ENCODE assay signal across 20 cellular contexts in genomic region chr11:102276302-102277182, GRCh38. TPM values are rescaled to one million over a fixed set of nuclear protein-coding genes. Genes with fewer than 3 reads are reported as not detected.
DNase-seq lines count a peak whose midpoint lies in the region; ATAC-seq and TF ChIP-seq lines count a peak whose summit lies in the region.
"Had no signal": no experiment of that assay in that cellular context is flagged by ENCODE, and none has a peak within 500 bp of the region (broad histone marks: within the 10 kb centered on the region; RNA-seq: fewer than 3 reads in every experiment).

No MANE protein-coding gene starts in this region.

- in situ Hi-C loops in astrocyte of the spinal cord (cut with HindIII; ENCODE audit: low sequenced_read_pairs): no loop called here

- H3K4me3 ChIP-seq in astrocyte of the spinal cord (ENCODE audit: low read depth, low read length): no peak overlapping the region
- H3K4me3 ChIP-seq: ascending aorta had no signal

- intact Hi-C loops in left ventricle myocardium superior (cut with micrococcal nuclease): no loop called here
- intact Hi-C loops in left cardiac atrium (cut with DNase I): no loop called here

- peak; percentile 53 for ATAC-seq in left ventricle myocardium superior
- no peak for ATAC-seq in left cardiac atrium
- ATAC-seq in GM18868 (IDR thresholded peaks at IDR 0.05; ENCODE audit: unreplicated experiment): no peak
- ATAC-seq in GM18498 (IDR thresholded peaks at IDR 0.05; ENCODE audit: unreplicated experiment): no peak
- ATAC-seq: natural killer cell had no signal

- H3K9me3 Mint-ChIP-seq in type B pancreatic cell: peaks cover 7% of the 10 kb centered on the region
- H3K9me3 Mint-ChIP-seq: dendritic cell treated with granulocyte-macrophage colony-stimulating factor and Interleukin-4, amounts not matched to agents 40 ng/mL and 50 ng/mL, for 4 days; natural killer cell had no signal

- no peak for TF ChIP-seq CTCF in astrocyte of the spinal cord (IDR thresholded peaks at IDR 0.05; ENCODE audit: low read depth, low read length)
- no peak for TF ChIP-seq CTCF in type B pancreatic cell (conservative IDR thresholded peaks at IDR 0.05)

- H3K4me3 Mint-ChIP-seq in type B pancreatic cell: peak overlapping the region; percentile 2
- H3K4me3 Mint-ChIP-seq: CD4-positive, alpha-beta memory T cell; dendritic cell treated with granulocyte-macrophage colony-stimulating factor and Interleukin-4, amounts not matched to agents 40 ng/mL and 50 ng/mL, for 4 days; natural killer cell had no signal

- no peaks in the 10 kb centered on the region for H3K27me3 Mint-ChIP-seq in type B pancreatic cell

- peaks cover 7% of the 10 kb centered on the region for H3K36me3 Mint-ChIP-seq in type B pancreatic cell
- H3K36me3 Mint-ChIP-seq: CD4-positive, alpha-beta memory T cell; natural killer cell had no signal

- peaks cover 46% of the 10 kb centered on the region for H3K4me1 Mint-ChIP-seq in type B pancreatic cell (ENCODE audit: unreplicated experiment)

- peak overlapping the region; percentile 10 for H3K27ac Mint-ChIP-seq in type B pancreatic cell
- H3K27ac Mint-ChIP-seq: CD4-positive, alpha-beta memory T cell; dendritic cell treated with granulocyte-macrophage colony-stimulating factor and Interleukin-4, amounts not matched to agents 40 ng/mL and 50 ng/mL, for 4 days; natural killer cell had no signal

- no peak for DNase-seq in left ventricle myocardium superior
- DNase-seq in left cardiac atrium: no peak
- DNase-seq in astrocyte of the spinal cord (ENCODE audit: low read depth, low spot score): peak; percentile 65
- DNase-seq in kidney tubule cell (ENCODE audit: low spot score): peak; percentile 67
- DNase-seq in type B pancreatic cell (ENCODE audit: extremely low spot score, unreplicated experiment): no peak
- no peak for DNase-seq in hypothalamus (lab: John Stamatoyannopoulos, UW)
- DNase-seq: ACHN; activated CD4-positive, CD25-positive, alpha-beta regulatory T cell treated with anti-CD3 and anti-CD28 coated beads, Interleukin-2, amount 50 U/mL, for 72 hours; activated effector memory CD4-positive, alpha-beta T cell treated with anti-CD3 and anti-CD28 coated beads, Interleukin-2, amount 50 U/mL, for 16 hours; CD4-positive, alpha-beta memory T cell; DMS79 treated with DMSO at 0.1 percent for 48 hours; Karpas-422; natural killer cell; NCI-H146; NCI-H226; SIG-M5 had no signal

RNA-seq across cellular contexts. Expression of gene BIRC3, which starts 40.7 kb away (rescaled TPM):
- total RNA-seq in left ventricle myocardium superior: 8.2 TPM
- 1 to 10 TPM; 7.0 to 8.4 TPM for total RNA-seq in left cardiac atrium
- 2.3 and 2.8 TPM in 2 replicates for total RNA-seq in type B pancreatic cell (ENCODE audit: low replicate concordance)

Comparison
In these comparisons a context has a peak if more than half of its experiments do, and no peak if none do; other contexts are left out.
1. DNase-seq: peak in astrocyte of the spinal cord (single experiment) and kidney tubule cell (single experiment); none in left ventricle myocardium superior (single experiment), left cardiac atrium (single experiment), type B pancreatic cell (single experiment) and hypothalamus (0 of 51).